Comparison of ENCODE assay signal across 3 cellular contexts in genomic region chr18:11710578-11710977, GRCh38. TPM values are rescaled to one million over a fixed set of nuclear protein-coding genes. Genes with fewer than 3 reads are reported as not detected.
"Had no signal": no experiment of that assay in that cellular context is flagged by ENCODE, and none has a peak within 500 bp of the region (broad histone marks: within the 10 kb centered on the region; RNA-seq: fewer than 3 reads in every experiment).

No MANE protein-coding gene starts in this region.

- DNase-seq: GDM1, GF-D8 had no signal

- ATAC-seq: GM12878 had no signal

- H3K4me3 ChIP-seq: GM12878 had no signal

RNA-seq across cellular contexts. Expression of gene GNAL, which starts 21.5 kb away (rescaled TPM):
- total RNA-seq: GM12878 had no signal
